In genomic region chr16:999677-1000076, GRCh38 we compare ENCODE assay signal across 25 cellular contexts. TPM values are rescaled to one million over a fixed set of nuclear protein-coding genes. Genes with fewer than 3 reads are reported as not detected.
DNase-seq lines count a peak whose midpoint lies in the region; ATAC-seq and TF ChIP-seq lines count a peak whose summit lies in the region.
"Had no signal": no experiment of that assay in that cellular context is flagged by ENCODE, and none has a peak within 500 bp of the region (broad histone marks: within the 10 kb centered on the region; RNA-seq: fewer than 3 reads in every experiment).

No MANE protein-coding gene starts in this region.

- H3K27ac Mint-ChIP-seq in T-cell: peak overlapping the region; percentile 79 to 96
- peak overlapping the region; percentile 81 for H3K27ac Mint-ChIP-seq in central memory CD8-positive, alpha-beta T cell (ENCODE audit: low read depth)
- H3K27ac Mint-ChIP-seq in stimulated activated effector memory CD8-positive, alpha-beta T cell treated with anti-CD3 and anti-CD28 coated beads, Interleukin-12 subunit alpha, Interleukin-12 subunit beta, amount 100 ng/mL, for 72 hours: peak overlapping the region; percentile 89
- H3K27ac Mint-ChIP-seq: CD14-positive monocyte had no signal

- H3K36me3 ChIP-seq in HEK293 (ENCODE audit: control insufficient read depth in 2 of 2, insufficient read depth in 1 of 2, low read length in 2 of 2): no peaks in the 10 kb centered on the region
- H3K36me3 ChIP-seq: BE2C, BLaER1 had no signal

- CTCF ChIA-PET in HEK293 (lab: Yijun Ruan, JAX): no interaction called here
- CTCF ChIA-PET in T-cell (lab: Charles Lee): no interaction called here

- no peaks in the 10 kb centered on the region for H3K9me3 ChIP-seq in HEK293 (ENCODE audit: control insufficient read depth, insufficient read depth, low read depth, low read length)
- H3K9me3 ChIP-seq: BLaER1 had no signal

- ATAC-seq in T-cell (replicated peaks in 1 of 4) (no peak), HG03139 (IDR thresholded peaks at IDR 0.05; ENCODE audit: unreplicated experiment) (no peak), HG03280 (IDR thresholded peaks at IDR 0.05; ENCODE audit: unreplicated experiment) (no peak)
- no peak for ATAC-seq in central memory CD8-positive, alpha-beta T cell (replicated peaks; ENCODE audit: extremely low read depth, poor library complexity, severe bottlenecking)
- no peak for ATAC-seq in stimulated activated effector memory CD8-positive, alpha-beta T cell treated with anti-CD3 and anti-CD28 coated beads, Interleukin-12 subunit alpha, Interleukin-12 subunit beta, amount 100 ng/mL, for 72 hours
- ATAC-seq: GM12878 had no signal

- no peaks in the 10 kb centered on the region for H3K4me1 ChIP-seq in HEK293 (ENCODE audit: control insufficient read depth, insufficient read depth, low read length)

- H3K27me3 Mint-ChIP-seq in T-cell: no peaks in the 10 kb centered on the region
- H3K27me3 Mint-ChIP-seq in central memory CD8-positive, alpha-beta T cell: no peaks in the 10 kb centered on the region
- H3K27me3 Mint-ChIP-seq: CD4-positive, alpha-beta memory T cell; CD4-positive, CD25-positive, alpha-beta regulatory T cell; CD8-positive, alpha-beta memory T cell had no signal

- no peak overlapping the region for H3K27ac ChIP-seq in HEK293 (ENCODE audit: extremely low read depth, low read depth, low read length)
- H3K27ac ChIP-seq: BLaER1 had no signal

- H3K4me3 ChIP-seq in HEK293 (ENCODE audit: low read depth, low read length): no peak overlapping the region
- H3K4me3 ChIP-seq: BLaER1, GM12878 had no signal

- no peaks in the 10 kb centered on the region for H3K9me3 Mint-ChIP-seq in T-cell
- H3K9me3 Mint-ChIP-seq in central memory CD8-positive, alpha-beta T cell: no peaks in the 10 kb centered on the region
- H3K9me3 Mint-ChIP-seq in stimulated activated effector memory CD8-positive, alpha-beta T cell treated with anti-CD3 and anti-CD28 coated beads, Interleukin-12 subunit alpha, Interleukin-12 subunit beta, amount 100 ng/mL, for 72 hours: no peaks in the 10 kb centered on the region
- H3K9me3 Mint-ChIP-seq: CD4-positive, alpha-beta memory T cell; CD8-positive, alpha-beta memory T cell had no signal

- DNase-seq in T-cell (no peak), SW480 (ENCODE audit: low spot score) (no peak)
- DNase-seq in central memory CD8-positive, alpha-beta T cell (ENCODE audit: low spot score in 2 of 2): no peak
- no peak for DNase-seq in stimulated activated effector memory CD8-positive, alpha-beta T cell treated with anti-CD3 and anti-CD28 coated beads, Interleukin-12 subunit alpha, Interleukin-12 subunit beta, amount 100 ng/mL, for 72 hours (ENCODE audit: low spot score in 2 of 2)
- DNase-seq: 8988T; ACHN; BE2C; C1 segment of cervical spinal cord; CD4-positive, alpha-beta memory T cell; CD4-positive, CD25-positive, alpha-beta regulatory T cell; CD8-positive, alpha-beta memory T cell; COR-L47; DMS 273 treated with DMSO at 0.1 percent for 48 hours; DMS153; DMS53; DMS79; DND-41; EL; GDM1 had no signal

- TF ChIP-seq CTCF in HEK293 (tag by site-specific recombination; IDR thresholded peaks at IDR 0.05): no peak

- H3K36me3 Mint-ChIP-seq in T-cell: no peaks in the 10 kb centered on the region
- H3K36me3 Mint-ChIP-seq in central memory CD8-positive, alpha-beta T cell (ENCODE audit: insufficient read depth): peaks cover 7% of the 10 kb centered on the region
- H3K36me3 Mint-ChIP-seq in stimulated activated effector memory CD8-positive, alpha-beta T cell treated with anti-CD3 and anti-CD28 coated beads, Interleukin-12 subunit alpha, Interleukin-12 subunit beta, amount 100 ng/mL, for 72 hours: no peaks in the 10 kb centered on the region
- H3K36me3 Mint-ChIP-seq: CD14-positive monocyte; CD4-positive, alpha-beta memory T cell; CD4-positive, CD25-positive, alpha-beta regulatory T cell had no signal

- H3K4me3 Mint-ChIP-seq in T-cell: peak overlapping the region in 1 of 3 donors; percentile 80
- no peak overlapping the region for H3K4me3 Mint-ChIP-seq in central memory CD8-positive, alpha-beta T cell
- no peak overlapping the region for H3K4me3 Mint-ChIP-seq in stimulated activated effector memory CD8-positive, alpha-beta T cell treated with anti-CD3 and anti-CD28 coated beads, Interleukin-12 subunit alpha, Interleukin-12 subunit beta, amount 100 ng/mL, for 72 hours
- H3K4me3 Mint-ChIP-seq: CD14-positive monocyte had no signal

- POLR2A ChIA-PET in HEK293 (lab: Yijun Ruan, JAX) (no interaction called here), T-cell (lab: Charles Lee) (no interaction called here)

- H3K4me1 Mint-ChIP-seq in T-cell: peaks cover 62 to 77% (median 68%) of the 10 kb centered on the region in 3 donors
- H3K4me1 Mint-ChIP-seq in central memory CD8-positive, alpha-beta T cell: peaks cover 41% of the 10 kb centered on the region
- H3K4me1 Mint-ChIP-seq in stimulated activated effector memory CD8-positive, alpha-beta T cell treated with anti-CD3 and anti-CD28 coated beads, Interleukin-12 subunit alpha, Interleukin-12 subunit beta, amount 100 ng/mL, for 72 hours: peaks cover 64% of the 10 kb centered on the region
- H3K4me1 Mint-ChIP-seq: CD14-positive monocyte had no signal

TF ChIP-seq in HEK293, 187 proteins besides CTCF, POLR2A, EP300 and RAD21:
- no peak for TF ChIP-seq MEIS1 (CRISPR knock-in tag; IDR thresholded peaks at IDR 0.05; ENCODE audit: borderline replicate concordance)
- no peak for TF ChIP-seq ZNF202 (tag by site-specific recombination; IDR thresholded peaks at IDR 0.05; ENCODE audit: borderline replicate concordance)
- peak; percentile 21; the same call in 1 of the 2 replicates for TF ChIP-seq GLIS2 (tag by site-specific recombination; IDR thresholded peaks at IDR 0.05)
- peak; percentile 84 for TF ChIP-seq ZIC2 (tag by site-specific recombination; IDR thresholded peaks at IDR 0.05)
- no peak for TF ChIP-seq ZNF76 (tag by site-specific recombination; IDR thresholded peaks at IDR 0.05; ENCODE audit: borderline replicate concordance, low read depth)

RNA-seq across cellular contexts. Expression of gene SOX8, which starts 18.1 kb away (rescaled TPM):
- total RNA-seq in T-cell: 1 to 10 TPM; 4.7 to 5.9 (median 5.1) TPM
- total RNA-seq: GM12878 had no signal

RNA-seq across cellular contexts. Expression of gene LMF1, which starts 28.9 kb away (rescaled TPM):
- 10 to 100 TPM; 46.6 to 59.4 (median 51.1) TPM for total RNA-seq in T-cell
